8 cellular contexts compared by ENCODE assay signal in genomic region chr19:16888629-16889371, GRCh38. TPM values are rescaled to one million over a fixed set of nuclear protein-coding genes. Genes with fewer than 3 reads are reported as not detected.
A peak's percentile ranks its signal among the peaks of the same experiment; 100 is the strongest.
DNase-seq lines count a peak whose midpoint lies in the region; ATAC-seq and TF ChIP-seq lines count a peak whose summit lies in the region.

Gene F2RL3, plus strand, starts transcription at chr19:16888999. Its CDS starts 191 bp downstream, at chr19:16889190.

- H3K79me2 ChIP-seq in osteoblast (ENCODE audit: insufficient read depth, low read length), result no peaks in the 10 kb centered on the region

- H3K4me1 ChIP-seq in osteoblast (ENCODE audit: insufficient read depth, low read length), result peaks cover 8% of the 10 kb centered on the region

- H3K36me3 ChIP-seq in GM06990 (ENCODE audit: control insufficient read depth, insufficient read depth, low read length), result no peaks in the 10 kb centered on the region
- H3K36me3 ChIP-seq in osteoblast (ENCODE audit: insufficient read depth, low read length), result no peaks in the 10 kb centered on the region

- H3K27me3 ChIP-seq in GM06990 (replicated peaks; ENCODE audit: control insufficient read depth, insufficient read depth, low read length), result no peaks in the 10 kb centered on the region
- no peaks in the 10 kb centered on the region for H3K27me3 ChIP-seq in osteoblast (ENCODE audit: insufficient read depth, low read length)

- DNase-seq in GM06990 (ENCODE audit: extremely low read depth, insufficient read length) (peak; percentile 78), cardiac fibroblast (ENCODE audit: low read depth in 2 of 2) (peak; percentile 45 to 46), osteoblast (ENCODE audit: insufficient read length, low spot score, missing footprints) (no peak), germinal center (ENCODE audit: low spot score) (no peak), COR-L47 (lab: John Stamatoyannopoulos, UW) (no peak), HuH-7.5 (ENCODE audit: low spot score) (no peak)
- no peak for DNase-seq in stimulated activated CD4-positive, alpha-beta T cell treated with anti-CD3 and anti-CD28 coated beads, Interleukin-4, amount 100 ng/mL, for 1 hour

- H2AFZ ChIP-seq in osteoblast (ENCODE audit: low read length), result peak within 1 kb of the TSS; percentile 15

- ATAC-seq in HG03354 (IDR thresholded peaks at IDR 0.05; ENCODE audit: poor library complexity, severe bottlenecking, unreplicated experiment), result peak; percentile 45

- H3K4me3 ChIP-seq in GM06990 (replicated peaks; ENCODE audit: low read depth, low read length), result peak within 1 kb of the TSS; percentile 42
- H3K4me3 ChIP-seq in cardiac fibroblast (replicated peaks in 1 of 2; ENCODE audit: low read depth in 2 of 2, low read length in 2 of 2), result no peak within 1 kb of the TSS
- H3K4me3 ChIP-seq in osteoblast (ENCODE audit: insufficient read depth, low read length), result no peak within 1 kb of the TSS

- no peak within 1 kb of the TSS for H3K27ac ChIP-seq in osteoblast (ENCODE audit: low read depth, low read length)

- TF ChIP-seq CTCF in GM06990 (IDR thresholded peaks at IDR 0.05; ENCODE audit: insufficient read depth, low read length, poor library complexity, severe bottlenecking) (no peak), cardiac fibroblast (IDR thresholded peaks at IDR 0.05; ENCODE audit: low read depth, low read length) (no peak), osteoblast (IDR thresholded peaks at IDR 0.05; ENCODE audit: extremely low read depth, low read depth, low read length) (no peak)

- no peaks in the 10 kb centered on the region for H4K20me1 ChIP-seq in osteoblast (ENCODE audit: insufficient read depth, low read length)

- peak within 1 kb of the TSS; percentile 27 for H3K4me2 ChIP-seq in osteoblast (ENCODE audit: insufficient read depth, low read length)

- no peaks in the 10 kb centered on the region for H3K9me3 ChIP-seq in osteoblast (ENCODE audit: low read depth, low read length)

RNA-seq across cellular contexts. Expression of gene F2RL3, which starts in this region (rescaled TPM):
- total RNA-seq in osteoblast, result under 0.01 TPM in 2 replicates

Comparison
In these comparisons a context has a peak if more than half of its experiments do, and no peak if none do; other contexts are left out.
1. DNase-seq: peak in GM06990 (single experiment) and cardiac fibroblast (2 of 2); none in osteoblast (single experiment), germinal center (single experiment), COR-L47 (single experiment), HuH-7.5 (single experiment) and stimulated activated CD4-positive, alpha-beta T cell treated with anti-CD3 and anti-CD28 coated beads, Interleukin-4, amount 100 ng/mL, for 1 hour (single experiment).